ENCODE assay signal across 1 cellular context in the genomic region with DNA sequence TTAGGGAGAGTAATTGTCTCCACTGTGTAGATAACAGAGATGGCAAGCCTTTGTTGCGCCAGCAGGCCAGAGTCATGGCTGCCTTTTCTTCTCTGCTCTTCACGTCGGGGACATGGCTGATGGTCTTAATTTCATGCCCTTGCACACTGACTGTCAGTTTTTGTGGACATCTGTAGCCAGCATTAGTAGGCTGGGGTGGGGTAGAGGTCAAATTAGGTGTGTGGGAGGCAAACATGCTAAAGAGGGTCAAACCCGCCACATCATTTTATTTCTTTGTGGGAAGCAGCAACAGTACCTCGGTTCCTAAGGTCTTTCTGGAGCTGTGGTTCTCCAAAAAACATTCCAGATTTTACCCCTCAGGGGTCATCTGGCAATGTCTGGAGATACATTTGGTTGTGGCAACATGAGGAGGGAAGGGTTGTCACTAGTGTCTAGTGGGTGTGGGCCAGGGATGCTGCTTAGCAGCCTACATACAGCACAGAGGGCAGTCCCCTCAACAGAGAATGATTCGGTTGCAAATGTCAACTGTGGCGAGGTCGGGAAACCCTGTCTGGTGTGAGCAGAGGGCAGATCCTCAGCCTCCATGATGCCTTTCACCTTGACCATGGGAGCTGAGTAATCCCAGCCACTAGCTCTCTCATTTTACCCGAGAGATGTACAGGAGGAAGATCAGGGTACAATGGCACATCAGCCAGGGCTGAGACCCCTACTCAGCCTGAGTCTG.
TF ChIP-seq lines count a peak whose summit lies in the region.

No MANE protein-coding gene starts in this region.

TF ChIP-seq in IMR-90, 13 proteins besides CTCF, POLR2A, EP300 and RAD21:
- TF ChIP-seq MAFK (IDR thresholded peaks at IDR 0.05; ENCODE audit: low read depth, low read length) (no peak), RCOR1 (IDR thresholded peaks at IDR 0.05; ENCODE audit: insufficient replicate concordance, low read length) (no peak), CHD1 (IDR thresholded peaks at IDR 0.05; ENCODE audit: low read depth, low read length) (no peak), NFE2L2 (IDR thresholded peaks at IDR 0.05; ENCODE audit: low read depth, low read length) (no peak), BHLHE40 (IDR thresholded peaks at IDR 0.05; ENCODE audit: low read depth, low read length) (no peak), MXI1 (IDR thresholded peaks at IDR 0.05; ENCODE audit: borderline replicate concordance, low read depth, low read length) (no peak), CEBPB (IDR thresholded peaks at IDR 0.05; ENCODE audit: low read depth, low read length) (no peak), SMC3 (IDR thresholded peaks at IDR 0.05; ENCODE audit: low read depth, low read length) (no peak), MAZ (IDR thresholded peaks at IDR 0.05; ENCODE audit: borderline replicate concordance, low read depth, low read length) (no peak)
- TF ChIP-seq, protein P1, sequence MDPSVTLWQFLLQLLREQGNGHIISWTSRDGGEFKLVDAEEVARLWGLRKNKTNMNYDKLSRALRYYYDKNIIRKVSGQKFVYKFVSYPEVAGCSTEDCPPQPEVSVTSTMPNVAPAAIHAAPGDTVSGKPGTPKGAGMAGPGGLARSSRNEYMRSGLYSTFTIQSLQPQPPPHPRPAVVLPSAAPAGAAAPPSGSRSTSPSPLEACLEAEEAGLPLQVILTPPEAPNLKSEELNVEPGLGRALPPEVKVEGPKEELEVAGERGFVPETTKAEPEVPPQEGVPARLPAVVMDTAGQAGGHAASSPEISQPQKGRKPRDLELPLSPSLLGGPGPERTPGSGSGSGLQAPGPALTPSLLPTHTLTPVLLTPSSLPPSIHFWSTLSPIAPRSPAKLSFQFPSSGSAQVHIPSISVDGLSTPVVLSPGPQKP (IDR thresholded peaks at IDR 0.05; ENCODE audit: borderline replicate concordance, low read depth, low read length), result no peak
- TF ChIP-seq, protein P2, sequence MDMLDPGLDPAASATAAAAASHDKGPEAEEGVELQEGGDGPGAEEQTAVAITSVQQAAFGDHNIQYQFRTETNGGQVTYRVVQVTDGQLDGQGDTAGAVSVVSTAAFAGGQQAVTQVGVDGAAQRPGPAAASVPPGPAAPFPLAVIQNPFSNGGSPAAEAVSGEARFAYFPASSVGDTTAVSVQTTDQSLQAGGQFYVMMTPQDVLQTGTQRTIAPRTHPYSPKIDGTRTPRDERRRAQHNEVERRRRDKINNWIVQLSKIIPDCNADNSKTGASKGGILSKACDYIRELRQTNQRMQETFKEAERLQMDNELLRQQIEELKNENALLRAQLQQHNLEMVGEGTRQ (IDR thresholded peaks at IDR 0.05; ENCODE audit: low read depth, low read length), result no peak
